1 cellular context compared by ENCODE assay signal in the genomic region with DNA sequence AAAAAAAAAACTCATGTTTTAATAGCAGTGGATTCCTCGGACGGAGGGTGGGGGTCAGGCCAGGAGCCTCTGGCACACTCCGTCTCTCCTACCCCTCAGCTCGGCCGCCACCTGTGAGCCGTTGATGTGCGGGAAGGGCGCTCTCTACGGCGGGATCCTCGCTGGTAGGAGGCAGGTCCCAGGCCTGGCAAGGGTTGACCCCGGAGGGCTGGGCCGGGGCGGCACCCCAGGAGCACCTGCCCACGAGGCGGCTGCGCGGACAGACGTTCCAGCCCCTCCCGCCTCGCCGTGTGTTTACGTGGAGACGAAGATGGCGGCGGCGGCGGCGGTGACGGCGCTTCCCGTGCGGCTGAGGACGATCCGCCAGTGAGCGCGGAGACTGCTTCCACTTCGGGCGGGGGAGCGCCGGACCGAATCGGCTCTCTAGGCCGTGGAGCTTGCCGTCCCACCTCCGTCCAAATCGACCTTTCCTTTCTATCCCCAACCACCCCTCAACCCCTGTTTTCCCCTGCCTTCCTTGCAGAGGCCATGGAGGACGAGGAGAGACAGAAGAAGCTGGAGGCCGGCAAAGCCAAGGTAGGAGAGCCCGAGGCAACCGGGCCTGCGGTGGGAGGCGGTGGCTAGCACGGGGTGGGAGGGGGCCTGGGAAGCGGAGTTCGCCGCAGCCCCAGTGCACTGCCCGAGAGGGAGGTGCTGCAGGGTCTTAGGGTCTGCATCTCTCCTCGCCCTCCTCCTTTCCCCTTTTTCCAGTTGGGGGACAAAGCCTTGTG.
TF ChIP-seq lines count a peak whose summit lies in the region.

A gene (plus strand): TSS at position 291 of the 770 bp plus-strand sequence. CDS start 238 bp downstream, at position 529.

TF ChIP-seq in HepG2, 621 proteins besides CTCF, POLR2A, EP300 and RAD21 (continued from another document and continues in another):
- TF ChIP-seq PLRG1 (conservative IDR thresholded peaks at IDR 0.05) (no peak), GFI1 (CRISPR knock-in tag; IDR thresholded peaks at IDR 0.05; ENCODE audit: borderline replicate concordance) (no peak; the same call in 1 of the 2 replicates), JARID2 (CRISPR knock-in tag; IDR thresholded peaks at IDR 0.05; ENCODE audit: insufficient replicate concordance) (no peak), ETV6 (CRISPR knock-in tag; conservative IDR thresholded peaks at IDR 0.05) (0 out of 2 replicates have a peak, but pooled peaks have one; percentile 63), KDM2A (CRISPR knock-in tag; IDR thresholded peaks at IDR 0.05; ENCODE audit: borderline replicate concordance, low read depth) (peak; percentile 81; the same call in 1 of the 2 replicates), CEBPB (IDR thresholded peaks at IDR 0.05; ENCODE audit: borderline replicate concordance, low read depth, low read length) (no peak), ZNF766 (CRISPR knock-in tag; IDR thresholded peaks at IDR 0.05; ENCODE audit: borderline replicate concordance) (peak; percentile 27; the same call in 1 of the 2 replicates), FOXA3 (CRISPR knock-in tag; IDR thresholded peaks at IDR 0.05) (peak; percentile 82), ZNF629 (CRISPR knock-in tag; conservative IDR thresholded peaks at IDR 0.05) (no peak), AGO1 (IDR thresholded peaks at IDR 0.05; ENCODE audit: low read depth, low read length, poor library complexity, severe bottlenecking) (peak; percentile 80), ZNF333 (CRISPR knock-in tag; IDR thresholded peaks at IDR 0.05; ENCODE audit: borderline replicate concordance) (peak; percentile 81), SOX5 (CRISPR knock-in tag; IDR thresholded peaks at IDR 0.05; ENCODE audit: borderline replicate concordance) (peak; percentile 42; the same call in 1 of the 2 replicates), IKZF4 (CRISPR knock-in tag; IDR thresholded peaks at IDR 0.05; ENCODE audit: borderline replicate concordance, low read depth, not compliant biosample characterization) (no peak), ZSCAN25 (CRISPR knock-in tag; IDR thresholded peaks at IDR 0.05) (no peak), AHR (CRISPR knock-in tag; IDR thresholded peaks at IDR 0.05) (no peak), ZFP90 (CRISPR knock-in tag; IDR thresholded peaks at IDR 0.05; ENCODE audit: borderline replicate concordance) (peak; percentile 88; the same call in 1 of the 2 replicates), HNF4A (CRISPR knock-in tag; IDR thresholded peaks at IDR 0.05) (no peak), HES4 (CRISPR knock-in tag; IDR thresholded peaks at IDR 0.05; ENCODE audit: borderline replicate concordance) (peak; percentile 85), ZKSCAN1 (IDR thresholded peaks at IDR 0.05; ENCODE audit: low read length) (no peak), MEIS2 (CRISPR knock-in tag; IDR thresholded peaks at IDR 0.05) (peak; percentile 51; the same call in 1 of the 2 replicates), SYNCRIP (IDR thresholded peaks at IDR 0.05; ENCODE audit: insufficient read depth, low read depth, low read length) (no peak), ZNF235 (CRISPR knock-in tag; IDR thresholded peaks at IDR 0.05; ENCODE audit: borderline replicate concordance) (peak; percentile 68; the same call in 1 of the 2 replicates), RAD51 (IDR thresholded peaks at IDR 0.05; ENCODE audit: borderline replicate concordance) (no peak), ZBTB20 (CRISPR knock-in tag; IDR thresholded peaks at IDR 0.05; ENCODE audit: borderline replicate concordance, low read depth) (peak; percentile 82; the same call in 1 of the 2 replicates), ZNF33A (CRISPR knock-in tag; IDR thresholded peaks at IDR 0.05; ENCODE audit: borderline replicate concordance) (no peak; the same call in 1 of the 2 replicates), PAX8 (CRISPR knock-in tag; IDR thresholded peaks at IDR 0.05; ENCODE audit: borderline replicate concordance) (peak; percentile 60; the same call in 1 of the 2 replicates), ZNF10 (CRISPR knock-in tag; IDR thresholded peaks at IDR 0.05; ENCODE audit: borderline replicate concordance, low read depth) (no peak), ZNF615 (CRISPR knock-in tag; IDR thresholded peaks at IDR 0.05; ENCODE audit: borderline replicate concordance) (no peak), SALL1 (CRISPR knock-in tag; IDR thresholded peaks at IDR 0.05) (peak; percentile 95), HNRNPL (IDR thresholded peaks at IDR 0.05; ENCODE audit: low read depth, low read length) (peak; percentile 80; the same call in 1 of the 2 replicates), GABPA (IDR thresholded peaks at IDR 0.05; ENCODE audit: low read depth, low read length) (no peak), GABPA (CRISPR knock-in tag; IDR thresholded peaks at IDR 0.05; ENCODE audit: low read depth) (peak; percentile 23; the same call in 1 of the 2 replicates), ZNF570 (CRISPR knock-in tag; IDR thresholded peaks at IDR 0.05; ENCODE audit: borderline replicate concordance) (no peak), RFXANK (CRISPR knock-in tag; IDR thresholded peaks at IDR 0.05) (no peak), SOX6 (IDR thresholded peaks at IDR 0.05) (no peak), SOX6 (CRISPR knock-in tag; IDR thresholded peaks at IDR 0.05) (peak; percentile 70), ZNF598 (CRISPR knock-in tag; IDR thresholded peaks at IDR 0.05; ENCODE audit: borderline replicate concordance) (no peak; the same call in 1 of the 2 replicates), NKX3-1 (CRISPR knock-in tag; IDR thresholded peaks at IDR 0.05) (no peak)
- TF ChIP-seq, protein P1, sequence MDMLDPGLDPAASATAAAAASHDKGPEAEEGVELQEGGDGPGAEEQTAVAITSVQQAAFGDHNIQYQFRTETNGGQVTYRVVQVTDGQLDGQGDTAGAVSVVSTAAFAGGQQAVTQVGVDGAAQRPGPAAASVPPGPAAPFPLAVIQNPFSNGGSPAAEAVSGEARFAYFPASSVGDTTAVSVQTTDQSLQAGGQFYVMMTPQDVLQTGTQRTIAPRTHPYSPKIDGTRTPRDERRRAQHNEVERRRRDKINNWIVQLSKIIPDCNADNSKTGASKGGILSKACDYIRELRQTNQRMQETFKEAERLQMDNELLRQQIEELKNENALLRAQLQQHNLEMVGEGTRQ (IDR thresholded peaks at IDR 0.05; ENCODE audit: low read depth, low read length), result no peak
- TF ChIP-seq, protein P1 (CRISPR knock-in tag; IDR thresholded peaks at IDR 0.05; ENCODE audit: borderline replicate concordance), result no peak; the same call in 1 of the 2 replicates
- TF ChIP-seq, protein P2, sequence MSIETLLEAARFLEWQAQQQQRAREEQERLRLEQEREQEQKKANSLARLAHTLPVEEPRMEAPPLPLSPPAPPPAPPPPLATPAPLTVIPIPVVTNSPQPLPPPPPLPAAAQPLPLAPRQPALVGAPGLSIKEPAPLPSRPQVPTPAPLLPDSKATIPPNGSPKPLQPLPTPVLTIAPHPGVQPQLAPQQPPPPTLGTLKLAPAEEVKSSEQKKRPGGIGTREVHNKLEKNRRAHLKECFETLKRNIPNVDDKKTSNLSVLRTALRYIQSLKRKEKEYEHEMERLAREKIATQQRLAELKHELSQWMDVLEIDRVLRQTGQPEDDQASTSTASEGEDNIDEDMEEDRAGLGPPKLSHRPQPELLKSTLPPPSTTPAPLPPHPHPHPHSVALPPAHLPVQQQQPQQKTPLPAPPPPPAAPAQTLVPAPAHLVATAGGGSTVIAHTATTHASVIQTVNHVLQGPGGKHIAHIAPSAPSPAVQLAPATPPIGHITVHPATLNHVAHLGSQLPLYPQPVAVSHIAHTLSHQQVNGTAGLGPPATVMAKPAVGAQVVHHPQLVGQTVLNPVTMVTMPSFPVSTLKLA (IDR thresholded peaks at IDR 0.05), result 0 out of 2 replicates have a peak, but pooled peaks have one; percentile 8
- TF ChIP-seq, protein P3, sequence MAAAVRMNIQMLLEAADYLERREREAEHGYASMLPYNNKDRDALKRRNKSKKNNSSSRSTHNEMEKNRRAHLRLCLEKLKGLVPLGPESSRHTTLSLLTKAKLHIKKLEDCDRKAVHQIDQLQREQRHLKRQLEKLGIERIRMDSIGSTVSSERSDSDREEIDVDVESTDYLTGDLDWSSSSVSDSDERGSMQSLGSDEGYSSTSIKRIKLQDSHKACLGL (CRISPR knock-in tag; IDR thresholded peaks at IDR 0.05), result peak; percentile 81
- TF ChIP-seq, protein P4, sequence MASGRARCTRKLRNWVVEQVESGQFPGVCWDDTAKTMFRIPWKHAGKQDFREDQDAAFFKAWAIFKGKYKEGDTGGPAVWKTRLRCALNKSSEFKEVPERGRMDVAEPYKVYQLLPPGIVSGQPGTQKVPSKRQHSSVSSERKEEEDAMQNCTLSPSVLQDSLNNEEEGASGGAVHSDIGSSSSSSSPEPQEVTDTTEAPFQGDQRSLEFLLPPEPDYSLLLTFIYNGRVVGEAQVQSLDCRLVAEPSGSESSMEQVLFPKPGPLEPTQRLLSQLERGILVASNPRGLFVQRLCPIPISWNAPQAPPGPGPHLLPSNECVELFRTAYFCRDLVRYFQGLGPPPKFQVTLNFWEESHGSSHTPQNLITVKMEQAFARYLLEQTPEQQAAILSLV (CRISPR knock-in tag; IDR thresholded peaks at IDR 0.05; ENCODE audit: borderline replicate concordance), result peak; percentile 46; the same call in 1 of the 2 replicates
- TF ChIP-seq, protein P5, sequence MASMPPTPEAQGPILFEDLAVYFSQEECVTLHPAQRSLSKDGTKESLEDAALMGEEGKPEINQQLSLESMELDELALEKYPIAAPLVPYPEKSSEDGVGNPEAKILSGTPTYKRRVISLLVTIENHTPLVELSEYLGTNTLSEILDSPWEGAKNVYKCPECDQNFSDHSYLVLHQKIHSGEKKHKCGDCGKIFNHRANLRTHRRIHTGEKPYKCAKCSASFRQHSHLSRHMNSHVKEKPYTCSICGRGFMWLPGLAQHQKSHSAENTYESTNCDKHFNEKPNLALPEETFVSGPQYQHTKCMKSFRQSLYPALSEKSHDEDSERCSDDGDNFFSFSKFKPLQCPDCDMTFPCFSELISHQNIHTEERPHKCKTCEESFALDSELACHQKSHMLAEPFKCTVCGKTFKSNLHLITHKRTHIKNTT (CRISPR knock-in tag; IDR thresholded peaks at IDR 0.05), result no peak
- TF ChIP-seq, protein P6, sequence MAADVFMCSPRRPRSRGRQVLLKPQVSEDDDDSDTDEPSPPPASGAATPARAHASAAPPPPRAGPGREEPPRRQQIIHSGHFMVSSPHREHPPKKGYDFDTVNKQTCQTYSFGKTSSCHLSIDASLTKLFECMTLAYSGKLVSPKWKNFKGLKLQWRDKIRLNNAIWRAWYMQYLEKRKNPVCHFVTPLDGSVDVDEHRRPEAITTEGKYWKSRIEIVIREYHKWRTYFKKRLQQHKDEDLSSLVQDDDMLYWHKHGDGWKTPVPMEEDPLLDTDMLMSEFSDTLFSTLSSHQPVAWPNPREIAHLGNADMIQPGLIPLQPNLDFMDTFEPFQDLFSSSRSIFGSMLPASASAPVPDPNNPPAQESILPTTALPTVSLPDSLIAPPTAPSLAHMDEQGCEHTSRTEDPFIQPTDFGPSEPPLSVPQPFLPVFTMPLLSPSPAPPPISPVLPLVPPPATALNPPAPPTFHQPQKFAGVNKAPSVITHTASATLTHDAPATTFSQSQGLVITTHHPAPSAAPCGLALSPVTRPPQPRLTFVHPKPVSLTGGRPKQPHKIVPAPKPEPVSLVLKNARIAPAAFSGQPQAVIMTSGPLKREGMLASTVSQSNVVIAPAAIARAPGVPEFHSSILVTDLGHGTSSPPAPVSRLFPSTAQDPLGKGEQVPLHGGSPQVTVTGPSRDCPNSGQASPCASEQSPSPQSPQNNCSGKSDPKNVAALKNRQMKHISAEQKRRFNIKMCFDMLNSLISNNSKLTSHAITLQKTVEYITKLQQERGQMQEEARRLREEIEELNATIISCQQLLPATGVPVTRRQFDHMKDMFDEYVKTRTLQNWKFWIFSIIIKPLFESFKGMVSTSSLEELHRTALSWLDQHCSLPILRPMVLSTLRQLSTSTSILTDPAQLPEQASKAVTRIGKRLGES (CRISPR knock-in tag; IDR thresholded peaks at IDR 0.05; ENCODE audit: borderline replicate concordance), result no peak
- TF ChIP-seq, protein P7, sequence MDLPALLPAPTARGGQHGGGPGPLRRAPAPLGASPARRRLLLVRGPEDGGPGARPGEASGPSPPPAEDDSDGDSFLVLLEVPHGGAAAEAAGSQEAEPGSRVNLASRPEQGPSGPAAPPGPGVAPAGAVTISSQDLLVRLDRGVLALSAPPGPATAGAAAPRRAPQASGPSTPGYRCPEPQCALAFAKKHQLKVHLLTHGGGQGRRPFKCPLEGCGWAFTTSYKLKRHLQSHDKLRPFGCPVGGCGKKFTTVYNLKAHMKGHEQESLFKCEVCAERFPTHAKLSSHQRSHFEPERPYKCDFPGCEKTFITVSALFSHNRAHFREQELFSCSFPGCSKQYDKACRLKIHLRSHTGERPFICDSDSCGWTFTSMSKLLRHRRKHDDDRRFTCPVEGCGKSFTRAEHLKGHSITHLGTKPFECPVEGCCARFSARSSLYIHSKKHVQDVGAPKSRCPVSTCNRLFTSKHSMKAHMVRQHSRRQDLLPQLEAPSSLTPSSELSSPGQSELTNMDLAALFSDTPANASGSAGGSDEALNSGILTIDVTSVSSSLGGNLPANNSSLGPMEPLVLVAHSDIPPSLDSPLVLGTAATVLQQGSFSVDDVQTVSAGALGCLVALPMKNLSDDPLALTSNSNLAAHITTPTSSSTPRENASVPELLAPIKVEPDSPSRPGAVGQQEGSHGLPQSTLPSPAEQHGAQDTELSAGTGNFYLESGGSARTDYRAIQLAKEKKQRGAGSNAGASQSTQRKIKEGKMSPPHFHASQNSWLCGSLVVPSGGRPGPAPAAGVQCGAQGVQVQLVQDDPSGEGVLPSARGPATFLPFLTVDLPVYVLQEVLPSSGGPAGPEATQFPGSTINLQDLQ (CRISPR knock-in tag; IDR thresholded peaks at IDR 0.05), result no peak
- TF ChIP-seq, protein P8, sequence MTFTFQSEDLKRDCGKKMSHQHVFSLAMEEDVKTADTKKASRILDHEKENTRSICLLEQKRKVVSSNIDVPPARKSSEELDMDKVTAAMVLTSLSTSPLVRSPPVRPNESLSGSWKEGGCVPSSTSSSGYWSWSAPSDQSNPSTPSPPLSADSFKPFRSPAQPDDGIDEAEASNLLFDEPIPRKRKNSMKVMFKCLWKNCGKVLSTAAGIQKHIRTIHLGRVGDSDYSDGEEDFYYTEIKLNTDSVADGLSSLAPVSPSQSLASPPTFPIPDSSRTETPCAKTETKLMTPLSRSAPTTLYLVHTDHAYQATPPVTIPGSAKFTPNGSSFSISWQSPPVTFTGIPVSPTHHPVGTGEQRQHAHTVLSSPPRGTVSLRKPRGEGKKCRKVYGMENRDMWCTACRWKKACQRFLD (CRISPR knock-in tag; IDR thresholded peaks at IDR 0.05; ENCODE audit: borderline replicate concordance), result peak; percentile 86; the same call in 1 of the 2 replicates
- TF ChIP-seq, protein P9, sequence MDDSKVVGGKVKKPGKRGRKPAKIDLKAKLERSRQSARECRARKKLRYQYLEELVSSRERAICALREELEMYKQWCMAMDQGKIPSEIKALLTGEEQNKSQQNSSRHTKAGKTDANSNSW (CRISPR knock-in tag; IDR thresholded peaks at IDR 0.05; ENCODE audit: borderline replicate concordance), result no peak
